In the genomic region with DNA sequence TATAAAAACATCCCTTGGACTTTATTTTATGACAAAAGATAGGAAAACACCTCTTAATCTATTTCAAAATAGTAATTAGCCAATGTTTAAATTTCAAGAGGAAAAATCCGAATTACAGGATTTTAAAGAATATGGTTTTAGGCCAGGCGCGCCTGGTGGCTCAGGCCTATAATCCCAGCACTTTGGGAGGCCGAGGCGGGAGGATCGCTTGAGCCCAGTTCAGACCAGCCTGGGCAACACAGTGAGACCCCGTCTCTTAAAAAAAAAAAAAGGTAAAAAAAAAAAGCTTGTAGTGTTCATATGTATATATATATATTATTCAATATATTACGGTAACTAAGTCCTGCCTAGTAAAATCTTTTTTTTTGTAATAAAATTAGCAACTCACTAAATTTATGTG, we compare ENCODE assay signal across 9 cellular contexts. TPM values are rescaled to one million over a fixed set of nuclear protein-coding genes. Genes with fewer than 3 reads are reported as not detected.
DNase-seq lines count a peak whose midpoint lies in the region; ATAC-seq, FAIRE-seq and TF ChIP-seq lines count a peak whose summit lies in the region.
"Had no signal": no experiment of that assay in that cellular context is flagged by ENCODE, and none has a peak within 500 bp of the region (broad histone marks: within the 10 kb centered on the region; RNA-seq: fewer than 3 reads in every experiment).

No MANE protein-coding gene starts in this region.

- H3K9me3 Mint-ChIP-seq in mesothelial cell of epicardium: peaks cover 21% of the 10 kb centered on the region

- peaks cover 29% of the 10 kb centered on the region for H3K4me1 Mint-ChIP-seq in mesothelial cell of epicardium

- H3K27ac ChIP-seq in A549 (peak overlapping the region in 1 of 2 experiments; percentile 32; a peak in 1 of 6 replicates), HL-60 (replicated peaks) (no peak overlapping the region), breast epithelium (peak overlapping the region; percentile 13 to 22)

- WGBS in A549 (ENCODE audit: missing lambda C conversion rate): 84% methylated on average over 8 of the region's 8 CpGs

- peak overlapping the region; percentile 72; the same call in 2 of the 3 replicates for H3K4me3 ChIP-seq in A549
- H3K4me3 ChIP-seq in HL-60 (replicated peaks; ENCODE audit: insufficient read depth, low read length): peak overlapping the region; percentile 91; the same call in 1 of the 2 replicates
- peak overlapping the region; percentile 64 to 97 (median 94) for H3K4me3 ChIP-seq in breast epithelium

- FAIRE-seq in A549 (lab: Jason Lieb, UNC): no peak
- FAIRE-seq: G401.6 had no signal

- intact Hi-C loops in breast epithelium (cut with DNase I; ENCODE audit: low total_unique reads): no loop called here

- H3K27ac Mint-ChIP-seq in mesothelial cell of epicardium: no peak overlapping the region

- CTCF ChIA-PET in A549 (lab: Yijun Ruan, JAX): interaction anchor here (0.8 to 3.5 kb wide), 6 partner anchors 13 to 95 kb away, joined by 3 to 22 read pairs (median 4); no protein-coding TSS in a partner anchor

- H3K4me1 ChIP-seq in A549 (peaks cover 28% of the 10 kb centered on the region), breast epithelium (peaks cover 0 to 5% of the 10 kb centered on the region in 2 donors)

- peak overlapping the region; percentile 96 for H3K4me2 ChIP-seq in A549

- H3K27me3 ChIP-seq in HL-60 (ENCODE audit: insufficient read depth, poor library complexity, severe bottlenecking): no peaks in the 10 kb centered on the region
- H3K27me3 ChIP-seq in breast epithelium: no peaks in the 10 kb centered on the region

- DNase-seq in A549 (ENCODE audit: low read depth in 1 of 2, low spot score in 1 of 2): no peak
- no peak for DNase-seq in HL-60 (ENCODE audit: low read depth in 1 of 2, low spot score in 1 of 2)
- peak in 1 of 2 donors; percentile 2 for DNase-seq in breast epithelium (ENCODE audit: low spot score in 2 of 2)
- no peak for DNase-seq in mesothelial cell of epicardium (ENCODE audit: low spot score in 2 of 2, unreplicated experiment in 2 of 2)
- no peak for DNase-seq in midbrain (lab: John Stamatoyannopoulos, UW)
- no peak for DNase-seq in SHP77 (lab: John Stamatoyannopoulos, UW)
- no peak for DNase-seq in occipital lobe (lab: John Stamatoyannopoulos, UW)
- DNase-seq in NCI-H345 (lab: John Stamatoyannopoulos, UW): no peak

- H3K9me3 ChIP-seq in A549 (no peaks in the 10 kb centered on the region), breast epithelium (no peaks in the 10 kb centered on the region)

- peaks cover 16% of the 10 kb centered on the region for H3K36me3 Mint-ChIP-seq in mesothelial cell of epicardium

- TF ChIP-seq RAD21 in A549 (conservative IDR thresholded peaks at IDR 0.05 in 1 of 2, IDR thresholded peaks at IDR 0.05 in 1 of 2): no peak

- H3K36me3 ChIP-seq in breast epithelium: no peaks in the 10 kb centered on the region

- H3K4me3 Mint-ChIP-seq in mesothelial cell of epicardium: peak overlapping the region; percentile 81

- POLR2A ChIA-PET in A549 (lab: Yijun Ruan, JAX): no interaction called here

- TF ChIP-seq POLR2A in A549 (IDR thresholded peaks at IDR 0.05; ENCODE audit: low read length) (no peak), breast epithelium (IDR thresholded peaks at IDR 0.05) (no peak)

- no peak for TF ChIP-seq EP300 in A549 (IDR thresholded peaks at IDR 0.05)

- TF ChIP-seq CTCF in A549 (IDR thresholded peaks at IDR 0.05) (no peak), HL-60 (IDR thresholded peaks at IDR 0.05; ENCODE audit: insufficient read depth, low read length) (no peak), breast epithelium (IDR thresholded peaks at IDR 0.05) (no peak), mesothelial cell of epicardium (IDR thresholded peaks at IDR 0.05; ENCODE audit: unreplicated experiment) (no peak)

- H3K27me3 Mint-ChIP-seq in mesothelial cell of epicardium (ENCODE audit: low read depth): peaks cover 37% of the 10 kb centered on the region

- no peak for ATAC-seq in A549

TF ChIP-seq in A549, 52 proteins besides CTCF, POLR2A, EP300 and RAD21:
- TF ChIP-seq FOXS1 (CRISPR knock-in tag; IDR thresholded peaks at IDR 0.05) (no peak), MAX (IDR thresholded peaks at IDR 0.05) (no peak), SMC3 (IDR thresholded peaks at IDR 0.05) (no peak), KDM5A (IDR thresholded peaks at IDR 0.05) (no peak), EHMT2 (IDR thresholded peaks at IDR 0.05; ENCODE audit: low read depth) (no peak), CBX2 (IDR thresholded peaks at IDR 0.05; ENCODE audit: borderline replicate concordance, low read depth) (no peak), SREBF2 (IDR thresholded peaks at IDR 0.05) (no peak), NR3C1 (IDR thresholded peaks at IDR 0.05) (no peak), JUN (IDR thresholded peaks at IDR 0.05) (no peak), RFX5 (IDR thresholded peaks at IDR 0.05) (no peak), FOSB (CRISPR knock-in tag; IDR thresholded peaks at IDR 0.05) (no peak), POLR2AphosphoS2 (conservative IDR thresholded peaks at IDR 0.05; ENCODE audit: low read length) (no peak), HMGXB4 (CRISPR knock-in tag; IDR thresholded peaks at IDR 0.05; ENCODE audit: borderline replicate concordance) (no peak), MAZ (IDR thresholded peaks at IDR 0.05; ENCODE audit: borderline replicate concordance, low read depth, low read length) (no peak), ATOH8 (CRISPR knock-in tag; IDR thresholded peaks at IDR 0.05; ENCODE audit: low read depth) (no peak), EHF (CRISPR knock-in tag; IDR thresholded peaks at IDR 0.05) (no peak), HEYL (CRISPR knock-in tag; IDR thresholded peaks at IDR 0.05) (no peak), FOSL2 (IDR thresholded peaks at IDR 0.05) (no peak), FOSL2 (CRISPR knock-in tag; IDR thresholded peaks at IDR 0.05) (no peak)
- TF ChIP-seq, protein P1, sequence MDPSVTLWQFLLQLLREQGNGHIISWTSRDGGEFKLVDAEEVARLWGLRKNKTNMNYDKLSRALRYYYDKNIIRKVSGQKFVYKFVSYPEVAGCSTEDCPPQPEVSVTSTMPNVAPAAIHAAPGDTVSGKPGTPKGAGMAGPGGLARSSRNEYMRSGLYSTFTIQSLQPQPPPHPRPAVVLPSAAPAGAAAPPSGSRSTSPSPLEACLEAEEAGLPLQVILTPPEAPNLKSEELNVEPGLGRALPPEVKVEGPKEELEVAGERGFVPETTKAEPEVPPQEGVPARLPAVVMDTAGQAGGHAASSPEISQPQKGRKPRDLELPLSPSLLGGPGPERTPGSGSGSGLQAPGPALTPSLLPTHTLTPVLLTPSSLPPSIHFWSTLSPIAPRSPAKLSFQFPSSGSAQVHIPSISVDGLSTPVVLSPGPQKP (IDR thresholded peaks at IDR 0.05; ENCODE audit: low read depth, low read length): no peak

RNA-seq across cellular contexts. Expression of gene BNIP3, which starts 1.4 kb away (rescaled TPM):
- 46.6 and 51.2 TPM in 2 replicates for polyA plus RNA-seq in A549 (2011; rRNA removed)
- polyA plus RNA-seq in A549 (2012; cell fraction: cytosol; rRNA removed): 32.8 and 33.4 TPM in 2 replicates
- polyA plus RNA-seq in A549 (2012; cell fraction: nucleus; rRNA removed): 40.2 and 60.3 TPM in 2 replicates
- 46.9 to 52.1 TPM (median 51.0 TPM) in 3 replicates for polyA plus RNA-seq in A549 (2017; fragmentation: RNase III; extraction: RNeasy Plus Mini Kit Qiagen cat#74134 plus additional on column Dnase treatment)
- 15.8 and 19.2 TPM in 2 replicates for polyA minus RNA-seq in A549 (2011; rRNA and poly(A)+ RNA removed)
- total RNA-seq in breast epithelium: 100 to 1,000 TPM in 2 of 3 donors, 10 to 100 TPM in 1; 81.9 to 235 (median 107) TPM
- 50.8 to 57.2 TPM (median 53.0 TPM) in 3 replicates for total RNA-seq in mesothelial cell of epicardium
- 35.1 TPM for total RNA-seq in occipital lobe
